Comparison of ENCODE assay signal across 8 cellular contexts in the genomic region with DNA sequence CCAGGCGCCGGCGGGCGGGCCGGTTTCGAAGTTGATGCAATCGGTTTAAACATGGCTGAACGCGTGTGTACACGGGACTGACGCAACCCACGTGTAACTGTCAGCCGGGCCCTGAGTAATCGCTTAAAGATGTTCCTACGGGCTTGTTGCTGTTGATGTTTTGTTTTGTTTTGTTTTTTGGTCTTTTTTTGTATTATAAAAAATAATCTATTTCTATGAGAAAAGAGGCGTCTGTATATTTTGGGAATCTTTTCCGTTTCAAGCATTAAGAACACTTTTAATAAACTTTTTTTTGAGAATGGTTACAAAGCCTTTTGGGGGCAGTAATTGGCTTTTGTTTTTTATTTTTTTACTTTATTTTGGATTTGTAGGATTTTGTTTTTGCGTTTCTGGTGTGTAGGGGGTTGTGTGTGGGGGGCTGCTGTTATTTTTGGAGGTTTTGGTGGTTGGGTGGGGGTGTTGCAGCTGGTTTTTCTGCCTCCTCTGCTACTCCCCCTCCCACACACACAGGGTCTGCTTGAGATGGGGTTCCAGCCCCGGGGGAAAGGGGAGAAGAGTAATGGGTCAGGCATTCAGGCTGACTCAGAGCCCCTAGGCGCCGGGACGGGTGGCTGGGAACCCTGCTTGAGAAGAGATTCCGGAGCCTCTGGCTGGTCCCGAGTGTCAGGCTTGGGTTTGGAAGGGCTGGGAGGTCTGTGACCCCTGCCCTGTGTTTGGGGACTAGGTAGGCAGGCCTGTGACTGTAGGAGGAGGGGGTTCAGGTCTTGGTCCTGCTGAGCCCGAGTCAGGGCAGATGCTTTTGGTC. TPM values are rescaled to one million over a fixed set of nuclear protein-coding genes. Genes with fewer than 3 reads are reported as not detected.
DNase-seq lines count a peak whose midpoint lies in the region; ATAC-seq and TF ChIP-seq lines count a peak whose summit lies in the region.

No MANE protein-coding gene starts in this region.

- H3K4me2 ChIP-seq in OCI-LY3 (ENCODE audit: low read length) = peak overlapping the region; percentile 80

- H3K9ac ChIP-seq in OCI-LY3 (ENCODE audit: low read length) = peak overlapping the region; percentile 94

- H3K4me1 ChIP-seq in OCI-LY3 (ENCODE audit: low read length) = peaks cover 14% of the 10 kb centered on the region
- H3K4me1 ChIP-seq in muscle layer of duodenum (ENCODE audit: control insufficient read depth in 1 of 2, insufficient read depth in 2 of 2, low read length in 2 of 2) = peaks cover 8 to 14% of the 10 kb centered on the region in 2 donors

- H3K27ac ChIP-seq in OCI-LY3 (ENCODE audit: low read length) (peak overlapping the region; percentile 83), muscle layer of duodenum (ENCODE audit: low read length) (peak overlapping the region; percentile 94)

- peak overlapping the region; percentile 91 for H3K4me3 ChIP-seq in OCI-LY3 (ENCODE audit: low read length)
- peak overlapping the region; percentile 84 for H3K4me3 ChIP-seq in epithelial cell of proximal tubule (ENCODE audit: low read depth, low read length)
- H3K4me3 ChIP-seq in muscle layer of duodenum (ENCODE audit: low read depth in 1 of 2, low read length in 2 of 2) = peak overlapping the region; percentile 71 to 89

- H3K36me3 ChIP-seq in OCI-LY3 (replicated peaks; ENCODE audit: low read depth, low read length) (peaks cover 22% of the 10 kb centered on the region), muscle layer of duodenum (ENCODE audit: control insufficient read depth in 1 of 2, insufficient read depth in 2 of 2, low read length in 2 of 2) (peaks cover 17 to 23% of the 10 kb centered on the region in 2 donors)

- H3K9me3 ChIP-seq in OCI-LY3 (ENCODE audit: insufficient read depth, low read length) = no peaks in the 10 kb centered on the region
- no peaks in the 10 kb centered on the region for H3K9me3 ChIP-seq in muscle layer of duodenum (ENCODE audit: control insufficient read depth in 1 of 2, low read length in 2 of 2)

- H3K27me3 ChIP-seq in OCI-LY3 (ENCODE audit: low read depth, low read length) (no peaks in the 10 kb centered on the region), muscle layer of duodenum (ENCODE audit: low read depth, low read length) (no peaks in the 10 kb centered on the region)

- H3K79me2 ChIP-seq in OCI-LY3 (ENCODE audit: low read length) = peaks cover 32% of the 10 kb centered on the region

- H2AFZ ChIP-seq in OCI-LY3 (ENCODE audit: low read depth, low read length) = no peak overlapping the region

- peaks cover 20% of the 10 kb centered on the region for H4K20me1 ChIP-seq in OCI-LY3 (ENCODE audit: insufficient read depth, low read length)

- ATAC-seq in GM21737 (IDR thresholded peaks at IDR 0.05; ENCODE audit: unreplicated experiment) = no peak

- TF ChIP-seq CTCF in OCI-LY3 (IDR thresholded peaks at IDR 0.05; ENCODE audit: low read depth, low read length) (no peak), epithelial cell of proximal tubule (conservative IDR thresholded peaks at IDR 0.05; ENCODE audit: low read depth, low read length) (no peak)

- DNase-seq in GM04503 (ENCODE audit: low read depth) (peak; percentile 44), HT1080 (ENCODE audit: low read depth) (peak; percentile 69), activated T-cell treated with anti-CD3 and anti-CD28 coated beads for 4 hours (peak; percentile 78), epithelial cell of proximal tubule (ENCODE audit: low read depth) (no peak)
- peak; percentile 61 to 79 for DNase-seq in stimulated activated CD8-positive, alpha-beta memory T cell treated with anti-CD3 and anti-CD28 coated beads, Interleukin-7, amount 100 ng/mL, for 48 hours (ENCODE audit: extremely low read depth in 1 of 2, low read depth in 1 of 2)

RNA-seq across cellular contexts. Expression of gene CEBPB, which starts 1.9 kb away (rescaled TPM):
- total RNA-seq in HT1080 (2014; rRNA removed; shearing (Covaris generic)) = 58.5 and 60.7 TPM in 2 replicates
- polyA plus RNA-seq in HT1080 (2015; cell fraction: cytosol; rRNA removed) = 62.8 and 67.9 TPM in 2 replicates
- 41.8 and 47.4 TPM in 2 replicates for polyA plus RNA-seq in HT1080 (2015; cell fraction: nucleus; rRNA removed)
- total RNA-seq in epithelial cell of proximal tubule = 24.9 and 27.1 TPM in 2 replicates

RNA-seq across cellular contexts. Expression of gene PEDS1, which starts 39.0 kb away (rescaled TPM):
- total RNA-seq in HT1080 (2014; rRNA removed; shearing (Covaris generic)) = 29.2 and 38.7 TPM in 2 replicates
- 41.4 and 42.9 TPM in 2 replicates for polyA plus RNA-seq in HT1080 (2015; cell fraction: cytosol; rRNA removed)
- polyA plus RNA-seq in HT1080 (2015; cell fraction: nucleus; rRNA removed) = 21.5 and 22.1 TPM in 2 replicates
- 43.2 and 46.6 TPM in 2 replicates for total RNA-seq in epithelial cell of proximal tubule
